Comparison of ENCODE assay signal across 25 cellular contexts in genomic region chr10:130038019-130038555, GRCh38.
"Had no signal": no experiment of that assay in that cellular context is flagged by ENCODE, and none has a peak within 500 bp of the region (broad histone marks: within the 10 kb centered on the region; RNA-seq: fewer than 3 reads in every experiment).

No MANE protein-coding gene starts in this region.

- H3K27ac ChIP-seq: HL-60, SJSA1, SK-N-MC had no signal

- H3K4me1 ChIP-seq: SJSA1 had no signal

- H3K4me3 ChIP-seq: MG63, SJSA1, SK-N-MC had no signal

- H3K9me3 ChIP-seq: MG63, SJSA1 had no signal

- DNase-seq: IMR-90, Karpas-422, KG1, MG63, NCI-H1092, NCI-H1105 treated with DMSO at 0.1 percent for 48 hours, NCI-H1417 treated with DMSO at 0.1 percent for 48 hours, NCI-H146, NCI-H1694 treated with DMSO at 0.1 percent for 48 hours, NCI-H1930, NCI-H2081 treated with DMSO at 0.1 percent for 48 hours, NCI-H2171, NCI-H226, NCI-H446, NCI-H510A, NCI-H524 treated with DMSO at 0.1 percent for 48 hours, NCI-H69, NCI-H774, Right ventricle myocardium superior, RPMI8226, SIG-M5 had no signal

- H3K27me3 ChIP-seq: MG63, SJSA1 had no signal

- FAIRE-seq: RCC 7860 had no signal

- H3K36me3 ChIP-seq: MG63, SJSA1 had no signal
